1 cellular context compared by ENCODE assay signal in the genomic region with DNA sequence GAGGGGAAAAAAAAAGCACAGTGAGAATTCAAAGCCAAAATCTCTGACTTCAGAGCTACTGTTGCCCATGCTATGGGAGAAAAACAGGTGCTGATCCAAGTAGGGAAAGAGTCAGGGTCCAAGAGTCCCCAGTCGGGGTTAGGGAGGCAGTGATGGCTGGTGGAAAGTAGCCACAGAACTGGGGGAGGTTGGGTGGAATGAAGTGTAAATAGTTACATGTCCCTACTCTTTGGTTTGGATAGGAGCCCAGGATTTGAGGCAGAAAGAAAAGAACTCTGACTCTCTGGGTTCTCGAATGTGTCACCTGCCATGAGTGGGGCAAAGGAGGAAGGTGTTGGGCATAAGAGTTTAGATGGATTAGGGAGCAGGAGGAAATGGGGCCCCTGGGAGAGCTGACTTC.
TF ChIP-seq lines count a peak whose summit lies in the region.
"Not testable (repeated sequence)": the region's sequence is repeated elsewhere in the genome, so short reads cannot be mapped to it uniquely, and the experiment has no call there.

No MANE protein-coding gene starts in this region.

TF ChIP-seq in HepG2, 621 proteins besides CTCF, POLR2A, EP300 and RAD21 (continued from another document):
- TF ChIP-seq, protein P1, sequence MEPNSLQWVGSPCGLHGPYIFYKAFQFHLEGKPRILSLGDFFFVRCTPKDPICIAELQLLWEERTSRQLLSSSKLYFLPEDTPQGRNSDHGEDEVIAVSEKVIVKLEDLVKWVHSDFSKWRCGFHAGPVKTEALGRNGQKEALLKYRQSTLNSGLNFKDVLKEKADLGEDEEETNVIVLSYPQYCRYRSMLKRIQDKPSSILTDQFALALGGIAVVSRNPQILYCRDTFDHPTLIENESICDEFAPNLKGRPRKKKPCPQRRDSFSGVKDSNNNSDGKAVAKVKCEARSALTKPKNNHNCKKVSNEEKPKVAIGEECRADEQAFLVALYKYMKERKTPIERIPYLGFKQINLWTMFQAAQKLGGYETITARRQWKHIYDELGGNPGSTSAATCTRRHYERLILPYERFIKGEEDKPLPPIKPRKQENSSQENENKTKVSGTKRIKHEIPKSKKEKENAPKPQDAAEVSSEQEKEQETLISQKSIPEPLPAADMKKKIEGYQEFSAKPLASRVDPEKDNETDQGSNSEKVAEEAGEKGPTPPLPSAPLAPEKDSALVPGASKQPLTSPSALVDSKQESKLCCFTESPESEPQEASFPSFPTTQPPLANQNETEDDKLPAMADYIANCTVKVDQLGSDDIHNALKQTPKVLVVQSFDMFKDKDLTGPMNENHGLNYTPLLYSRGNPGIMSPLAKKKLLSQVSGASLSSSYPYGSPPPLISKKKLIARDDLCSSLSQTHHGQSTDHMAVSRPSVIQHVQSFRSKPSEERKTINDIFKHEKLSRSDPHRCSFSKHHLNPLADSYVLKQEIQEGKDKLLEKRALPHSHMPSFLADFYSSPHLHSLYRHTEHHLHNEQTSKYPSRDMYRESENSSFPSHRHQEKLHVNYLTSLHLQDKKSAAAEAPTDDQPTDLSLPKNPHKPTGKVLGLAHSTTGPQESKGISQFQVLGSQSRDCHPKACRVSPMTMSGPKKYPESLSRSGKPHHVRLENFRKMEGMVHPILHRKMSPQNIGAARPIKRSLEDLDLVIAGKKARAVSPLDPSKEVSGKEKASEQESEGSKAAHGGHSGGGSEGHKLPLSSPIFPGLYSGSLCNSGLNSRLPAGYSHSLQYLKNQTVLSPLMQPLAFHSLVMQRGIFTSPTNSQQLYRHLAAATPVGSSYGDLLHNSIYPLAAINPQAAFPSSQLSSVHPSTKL (CRISPR knock-in tag; IDR thresholded peaks at IDR 0.05), result 0 out of 2 replicates have a peak, but pooled peaks have one; percentile 27
- peak; percentile 26; the same call in 1 of the 2 replicates for TF ChIP-seq EHMT2 (IDR thresholded peaks at IDR 0.05; ENCODE audit: borderline replicate concordance, low read depth, low read length)
- TF ChIP-seq LCORL (IDR thresholded peaks at IDR 0.05), result not testable (repeated sequence)
- TF ChIP-seq LCORL (CRISPR knock-in tag; IDR thresholded peaks at IDR 0.05), result 0 out of 2 replicates have a peak, but pooled peaks have one; percentile 28
- 0 out of 2 replicates have a peak, but pooled peaks have one; percentile 18 for TF ChIP-seq NFIC (IDR thresholded peaks at IDR 0.05; ENCODE audit: low read length)
- TF ChIP-seq, protein P2, sequence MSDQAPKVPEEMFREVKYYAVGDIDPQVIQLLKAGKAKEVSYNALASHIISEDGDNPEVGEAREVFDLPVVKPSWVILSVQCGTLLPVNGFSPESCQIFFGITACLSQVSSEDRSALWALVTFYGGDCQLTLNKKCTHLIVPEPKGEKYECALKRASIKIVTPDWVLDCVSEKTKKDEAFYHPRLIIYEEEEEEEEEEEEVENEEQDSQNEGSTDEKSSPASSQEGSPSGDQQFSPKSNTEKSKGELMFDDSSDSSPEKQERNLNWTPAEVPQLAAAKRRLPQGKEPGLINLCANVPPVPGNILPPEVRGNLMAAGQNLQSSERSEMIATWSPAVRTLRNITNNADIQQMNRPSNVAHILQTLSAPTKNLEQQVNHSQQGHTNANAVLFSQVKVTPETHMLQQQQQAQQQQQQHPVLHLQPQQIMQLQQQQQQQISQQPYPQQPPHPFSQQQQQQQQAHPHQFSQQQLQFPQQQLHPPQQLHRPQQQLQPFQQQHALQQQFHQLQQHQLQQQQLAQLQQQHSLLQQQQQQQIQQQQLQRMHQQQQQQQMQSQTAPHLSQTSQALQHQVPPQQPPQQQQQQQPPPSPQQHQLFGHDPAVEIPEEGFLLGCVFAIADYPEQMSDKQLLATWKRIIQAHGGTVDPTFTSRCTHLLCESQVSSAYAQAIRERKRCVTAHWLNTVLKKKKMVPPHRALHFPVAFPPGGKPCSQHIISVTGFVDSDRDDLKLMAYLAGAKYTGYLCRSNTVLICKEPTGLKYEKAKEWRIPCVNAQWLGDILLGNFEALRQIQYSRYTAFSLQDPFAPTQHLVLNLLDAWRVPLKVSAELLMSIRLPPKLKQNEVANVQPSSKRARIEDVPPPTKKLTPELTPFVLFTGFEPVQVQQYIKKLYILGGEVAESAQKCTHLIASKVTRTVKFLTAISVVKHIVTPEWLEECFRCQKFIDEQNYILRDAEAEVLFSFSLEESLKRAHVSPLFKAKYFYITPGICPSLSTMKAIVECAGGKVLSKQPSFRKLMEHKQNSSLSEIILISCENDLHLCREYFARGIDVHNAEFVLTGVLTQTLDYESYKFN (CRISPR knock-in tag; conservative IDR thresholded peaks at IDR 0.05), result peak; percentile 65
- TF ChIP-seq SALL1 (CRISPR knock-in tag; IDR thresholded peaks at IDR 0.05), result peak; percentile 31; the same call in 1 of the 2 replicates
- TF ChIP-seq RXRB (CRISPR knock-in tag; IDR thresholded peaks at IDR 0.05; ENCODE audit: borderline replicate concordance), result peak; percentile 69; the same call in 1 of the 2 replicates
- TF ChIP-seq WIZ (CRISPR knock-in tag; IDR thresholded peaks at IDR 0.05), result 0 out of 2 replicates have a peak, but pooled peaks have one; percentile 67
- peak; percentile 90 for TF ChIP-seq PPARG (CRISPR knock-in tag; conservative IDR thresholded peaks at IDR 0.05)
- peak; percentile 40; the same call in 1 of the 2 replicates for TF ChIP-seq HNF4A (CRISPR knock-in tag; IDR thresholded peaks at IDR 0.05)
